Comparison of ENCODE assay signal across 8 cellular contexts in the genomic region with DNA sequence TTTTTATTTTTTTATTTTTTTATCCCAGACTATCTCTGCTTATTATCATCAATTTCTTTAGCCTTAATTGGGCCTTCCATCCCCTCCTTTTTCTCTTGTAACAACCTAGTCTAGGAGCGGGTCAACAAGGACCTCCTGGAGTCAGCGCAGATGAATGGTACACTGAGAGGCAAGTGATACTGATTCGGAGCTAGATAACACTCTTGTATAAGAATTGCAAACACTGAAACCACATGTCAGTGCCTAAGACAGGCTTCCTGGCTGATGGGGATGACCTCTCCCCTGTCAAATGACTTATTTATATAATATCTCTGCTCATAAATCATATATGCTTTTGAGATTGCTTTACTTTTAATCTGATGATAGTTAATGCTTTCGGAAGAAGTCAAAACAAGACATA. TPM values are rescaled to one million over a fixed set of nuclear protein-coding genes. Genes with fewer than 3 reads are reported as not detected.
A peak's percentile ranks its signal among the peaks of the same experiment; 100 is the strongest.
DNase-seq lines count a peak whose midpoint lies in the region; ATAC-seq and TF ChIP-seq lines count a peak whose summit lies in the region.
"Had no signal": no experiment of that assay in that cellular context is flagged by ENCODE, and none has a peak within 500 bp of the region (broad histone marks: within the 10 kb centered on the region; RNA-seq: fewer than 3 reads in every experiment).

No MANE protein-coding gene starts in this region.

- H3K79me2 ChIP-seq in DOHH2 (ENCODE audit: control insufficient read depth, low read length) (peaks cover 6% of the 10 kb centered on the region; the same call in 1 of the 2 replicates), Loucy (ENCODE audit: insufficient read depth, low read length) (no peaks in the 10 kb centered on the region)

- 77% methylated on average over 4 of the region's 4 CpGs for WGBS in prostate gland

- H3K27ac Mint-ChIP-seq in activated naive CD4-positive, alpha-beta T cell treated with anti-CD3 and anti-CD28 coated beads, Interleukin-2, amount 50 U/mL, for 72 hours, result peak overlapping the region; percentile 77 to 90
- H3K27ac Mint-ChIP-seq in naive thymus-derived CD8-positive, alpha-beta T cell, result peak overlapping the region; percentile 86 to 100 (median 97)

- H3K36me3 Mint-ChIP-seq in activated naive CD4-positive, alpha-beta T cell treated with anti-CD3 and anti-CD28 coated beads, Interleukin-2, amount 50 U/mL, for 72 hours, result peaks cover 10 to 33% of the 10 kb centered on the region in 2 donors
- peaks cover 10 to 19% (median 11%) of the 10 kb centered on the region in 3 donors for H3K36me3 Mint-ChIP-seq in naive thymus-derived CD8-positive, alpha-beta T cell

- H3K27ac ChIP-seq in DOHH2 (ENCODE audit: low read depth, low read length), result no peak overlapping the region
- H3K27ac ChIP-seq in prostate gland, result no peak overlapping the region

- peaks cover 16 to 56% (median 51%) of the 10 kb centered on the region in 4 donors for H3K4me1 Mint-ChIP-seq in naive thymus-derived CD8-positive, alpha-beta T cell

- peak overlapping the region; percentile 40 to 87 (median 74) for H3K4me3 Mint-ChIP-seq in naive thymus-derived CD8-positive, alpha-beta T cell

- POLR2A ChIA-PET in naive thymus-derived CD8-positive, alpha-beta T cell (lab: Charles Lee), result interaction anchor here (0.8 to 11.7 kb wide), 6 partner anchors 16 to 479 kb away, joined by 4 to 144 read pairs (median 6); partner anchors contain the start of genes BPGM and TMEM140

- intact Hi-C loops in prostate gland (cut with DNase I), result no loop called here
- intact Hi-C loops in left ventricle myocardium superior (cut with micrococcal nuclease), result no loop called here

- no peak for TF ChIP-seq CTCF in DOHH2 (IDR thresholded peaks at IDR 0.05; ENCODE audit: low read depth, low read length, poor library complexity, severe bottlenecking)
- no peak for TF ChIP-seq CTCF in Loucy (conservative IDR thresholded peaks at IDR 0.05; ENCODE audit: low read length)
- no peak for TF ChIP-seq CTCF in prostate gland (IDR thresholded peaks at IDR 0.05)

- peak in 1 of 2 donors; percentile 38 for ATAC-seq in activated naive CD4-positive, alpha-beta T cell treated with anti-CD3 and anti-CD28 coated beads, Interleukin-2, amount 50 U/mL, for 72 hours
- peak; percentile 19 to 25 for ATAC-seq in naive thymus-derived CD8-positive, alpha-beta T cell
- no peak for ATAC-seq in GM19397 (IDR thresholded peaks at IDR 0.05; ENCODE audit: unreplicated experiment)
- no peak for ATAC-seq in left ventricle myocardium superior

- no peak for DNase-seq in activated naive CD4-positive, alpha-beta T cell treated with anti-CD3 and anti-CD28 coated beads, Interleukin-2, amount 50 U/mL, for 72 hours (ENCODE audit: low spot score in 2 of 2)
- DNase-seq in naive thymus-derived CD8-positive, alpha-beta T cell, result peak in 1 of 10 donors; percentile 8
- no peak for DNase-seq in prostate gland (ENCODE audit: low spot score)
- DNase-seq in left ventricle myocardium superior, result no peak
- DNase-seq: NCI-H1092 had no signal

- H3K4me3 ChIP-seq in DOHH2 (ENCODE audit: low read length), result peak overlapping the region; percentile 34
- H3K4me3 ChIP-seq in Loucy (ENCODE audit: low read length, poor library complexity, severe bottlenecking), result peak overlapping the region; percentile 56
- H3K4me3 ChIP-seq in prostate gland, result no peak overlapping the region

- H3K4me2 ChIP-seq in DOHH2 (ENCODE audit: low read length) (peak overlapping the region; percentile 60), Loucy (ENCODE audit: low read depth, low read length, poor library complexity, severe bottlenecking) (peak overlapping the region; percentile 59)

- H3K27me3 Mint-ChIP-seq in naive thymus-derived CD8-positive, alpha-beta T cell, result no peaks in the 10 kb centered on the region

- peaks cover 4 to 6% of the 10 kb centered on the region in 2 donors for H3K9me3 Mint-ChIP-seq in activated naive CD4-positive, alpha-beta T cell treated with anti-CD3 and anti-CD28 coated beads, Interleukin-2, amount 50 U/mL, for 72 hours
- H3K9me3 Mint-ChIP-seq in naive thymus-derived CD8-positive, alpha-beta T cell, result peaks cover 0 to 9% (median 4%) of the 10 kb centered on the region in 9 donors

- H3K36me3 ChIP-seq in DOHH2 (ENCODE audit: control insufficient read depth, low read length) (peaks cover 4% of the 10 kb centered on the region), Loucy (ENCODE audit: insufficient read depth, low read length) (no peaks in the 10 kb centered on the region; the same call in 1 of the 2 replicates), prostate gland (no peaks in the 10 kb centered on the region)

- H3F3A ChIP-seq in DOHH2 (ENCODE audit: control insufficient read depth, insufficient read depth) (no peaks in the 10 kb centered on the region), Loucy (ENCODE audit: low read depth) (0 out of 2 replicates have a peak, but pooled peaks cover 3% of the 10 kb centered on the region)

- no peak overlapping the region for H2AFZ ChIP-seq in Loucy (ENCODE audit: low read length)

- no peak overlapping the region for H3K9ac ChIP-seq in Loucy (ENCODE audit: low read depth, low read length, poor library complexity, severe bottlenecking)

- peaks cover 41% of the 10 kb centered on the region for H3K4me1 ChIP-seq in DOHH2 (ENCODE audit: control insufficient read depth, low read length)
- peaks cover 31% of the 10 kb centered on the region for H3K4me1 ChIP-seq in Loucy (ENCODE audit: insufficient read depth, low read length, poor library complexity, severe bottlenecking)
- no peaks in the 10 kb centered on the region for H3K4me1 ChIP-seq in prostate gland (replicated peaks)

- H3K9me3 ChIP-seq in DOHH2 (ENCODE audit: control insufficient read depth, insufficient read depth, low read length) (peaks cover 2% of the 10 kb centered on the region; the same call in 1 of the 2 replicates), Loucy (ENCODE audit: insufficient read depth, low read depth, low read length) (no peaks in the 10 kb centered on the region), prostate gland (no peaks in the 10 kb centered on the region)

- H3K27me3 ChIP-seq in DOHH2 (ENCODE audit: control insufficient read depth, low read length) (no peaks in the 10 kb centered on the region), Loucy (ENCODE audit: insufficient read depth, low read length, poor library complexity, severe bottlenecking) (no peaks in the 10 kb centered on the region), prostate gland (replicated peaks; ENCODE audit: insufficient read depth) (no peaks in the 10 kb centered on the region)

- H3K9me2 ChIP-seq in DOHH2 (replicated peaks; ENCODE audit: control insufficient read depth, low read length) (no peaks in the 10 kb centered on the region), Loucy (replicated peaks; ENCODE audit: low read depth, low read length) (no peaks in the 10 kb centered on the region)

- H4K20me1 ChIP-seq in DOHH2 (ENCODE audit: control insufficient read depth, insufficient read depth, low read depth, low read length) (no peaks in the 10 kb centered on the region), Loucy (ENCODE audit: insufficient read depth, low read length, poor library complexity, severe bottlenecking) (no peaks in the 10 kb centered on the region)

- TF ChIP-seq POLR2A in prostate gland (IDR thresholded peaks at IDR 0.05), result no peak

RNA-seq across cellular contexts. Expression of gene BPGM, which starts 22.7 kb away (rescaled TPM):
- total RNA-seq in activated naive CD4-positive, alpha-beta T cell treated with anti-CD3 and anti-CD28 coated beads, Interleukin-2, amount 50 U/mL, for 72 hours, result 10 to 100 TPM; 14.4 to 28.6 TPM
- total RNA-seq in naive thymus-derived CD8-positive, alpha-beta T cell, result 10 to 100 TPM; 25.1 to 26.3 TPM
- 10 to 100 TPM; 17.2 to 30.1 (median 21.3) TPM for polyA plus RNA-seq in naive thymus-derived CD8-positive, alpha-beta T cell
- 10 to 100 TPM; 18.3 to 18.7 TPM for total RNA-seq in prostate gland
- total RNA-seq in left ventricle myocardium superior, result 15.2 TPM

Comparison
In these comparisons a context has a peak if more than half of its experiments do, and no peak if none do; other contexts are left out.
1. H3K4me3 ChIP-seq: peak in DOHH2 (single experiment) and Loucy (single experiment); none in prostate gland (0 of 2).
2. ATAC-seq: peak in naive thymus-derived CD8-positive, alpha-beta T cell (2 of 2); none in GM19397 (single experiment) and left ventricle myocardium superior (single experiment).